Comparison of ENCODE assay signal across 10 cellular contexts in the genomic region with DNA sequence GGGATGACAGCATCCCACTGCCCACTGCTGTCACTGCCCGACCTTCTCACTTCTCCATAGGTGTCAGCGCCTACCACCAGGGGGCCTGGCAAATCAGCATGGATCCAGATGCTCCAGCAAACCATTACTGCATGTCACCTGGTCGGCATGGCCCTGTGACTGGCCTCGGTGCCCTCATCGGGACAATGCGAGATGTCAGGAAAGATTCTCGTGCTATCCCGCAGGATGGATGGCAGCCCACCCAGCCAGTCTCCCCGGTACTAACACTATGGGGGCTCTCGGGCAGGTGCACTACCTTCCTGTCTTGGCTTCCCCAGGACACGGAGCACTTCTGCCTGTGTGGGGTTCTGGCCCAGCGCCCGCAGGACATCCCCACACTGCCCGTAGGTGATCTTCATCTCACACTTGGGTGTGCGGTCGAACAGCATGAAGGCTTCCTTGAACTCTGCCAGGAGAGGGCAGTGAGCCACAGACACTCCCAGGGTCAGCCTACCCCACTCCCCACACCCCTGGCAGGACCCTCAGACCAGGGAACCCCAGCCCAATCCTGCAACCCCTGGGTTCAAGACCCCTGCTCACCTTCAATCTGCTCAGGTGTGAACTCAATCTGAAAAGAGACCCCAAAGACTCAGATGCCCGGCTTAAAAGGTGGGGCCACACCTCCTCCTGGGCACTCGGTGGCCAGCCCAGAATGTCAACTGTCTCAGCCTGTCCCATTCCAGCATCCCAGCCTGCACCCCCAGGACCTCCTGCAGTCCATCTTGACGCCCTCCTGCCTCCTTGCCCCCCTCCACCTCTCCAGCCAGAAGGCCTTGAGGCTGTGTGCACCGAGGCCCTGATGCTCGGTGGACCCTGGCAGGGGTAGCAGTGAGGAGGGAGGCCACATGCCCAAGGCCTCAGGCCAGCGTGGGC. TPM values are rescaled to one million over a fixed set of nuclear protein-coding genes. Genes with fewer than 3 reads are reported as not detected.
DNase-seq lines count a peak whose midpoint lies in the region; ATAC-seq and TF ChIP-seq lines count a peak whose summit lies in the region.
"Had no signal": no experiment of that assay in that cellular context is flagged by ENCODE, and none has a peak within 500 bp of the region (broad histone marks: within the 10 kb centered on the region; RNA-seq: fewer than 3 reads in every experiment).

No MANE protein-coding gene starts in this region.

- peak; percentile 70 for DNase-seq in activated CD4-positive, alpha-beta T cell treated with anti-CD3 and anti-CD28 coated beads, Interleukin-2, amount 10 ng/mL, durations not matched to agents 24 days and 14 days
- DNase-seq in activated CD4-positive, alpha-beta T cell treated with anti-CD3 and anti-CD28 coated beads, Interleukin-2, amount 50 U/mL, for 4 hours: no peak
- peak; percentile 18 for DNase-seq in RPMI7951 (ENCODE audit: low read depth)
- DNase-seq in foreskin keratinocyte: no peak
- DNase-seq in stimulated activated naive B cell treated with anti-CD40 and anti-IgM and Interleukin-4, amounts not matched to agents 10 μg/mL and 1 μg/mL and 100 μg/mL, for 72 hours: no peak
- DNase-seq in H4 (ENCODE audit: low spot score): no peak
- no peak for DNase-seq in MV-4-11 (lab: John Stamatoyannopoulos, UW)
- DNase-seq: SW 1271 had no signal

- intact Hi-C loops in activated CD4-positive, alpha-beta T cell treated with anti-CD3 and anti-CD28 coated beads, Interleukin-2, amount 10 ng/mL, durations not matched to agents 24 days and 14 days (cut with micrococcal nuclease): no loop called here

- H3K4me1 Mint-ChIP-seq in activated CD4-positive, alpha-beta T cell treated with anti-CD3 and anti-CD28 coated beads, Interleukin-2, amount 10 ng/mL, durations not matched to agents 24 days and 14 days: no peaks in the 10 kb centered on the region
- no peaks in the 10 kb centered on the region for H3K4me1 Mint-ChIP-seq in stimulated activated naive B cell treated with anti-CD40 and anti-IgM and Interleukin-4, amounts not matched to agents 10 μg/mL and 1 μg/mL and 100 μg/mL, for 72 hours

- H3K4me1 ChIP-seq in foreskin keratinocyte: no peaks in the 10 kb centered on the region

- H3K27me3 Mint-ChIP-seq in activated CD4-positive, alpha-beta T cell treated with anti-CD3 and anti-CD28 coated beads, Interleukin-2, amount 10 ng/mL, durations not matched to agents 24 days and 14 days: peaks cover 5% of the 10 kb centered on the region
- H3K27me3 Mint-ChIP-seq in stimulated activated naive B cell treated with anti-CD40 and anti-IgM and Interleukin-4, amounts not matched to agents 10 μg/mL and 1 μg/mL and 100 μg/mL, for 72 hours: peaks cover 17 to 19% of the 10 kb centered on the region in 2 donors

- H3K27ac Mint-ChIP-seq in activated CD4-positive, alpha-beta T cell treated with anti-CD3 and anti-CD28 coated beads, Interleukin-2, amount 10 ng/mL, durations not matched to agents 24 days and 14 days: no peak overlapping the region
- no peak overlapping the region for H3K27ac Mint-ChIP-seq in stimulated activated naive B cell treated with anti-CD40 and anti-IgM and Interleukin-4, amounts not matched to agents 10 μg/mL and 1 μg/mL and 100 μg/mL, for 72 hours

- no peaks in the 10 kb centered on the region for H3K9me3 Mint-ChIP-seq in activated CD4-positive, alpha-beta T cell treated with anti-CD3 and anti-CD28 coated beads, Interleukin-2, amount 10 ng/mL, durations not matched to agents 24 days and 14 days
- H3K9me3 Mint-ChIP-seq in stimulated activated naive B cell treated with anti-CD40 and anti-IgM and Interleukin-4, amounts not matched to agents 10 μg/mL and 1 μg/mL and 100 μg/mL, for 72 hours: no peaks in the 10 kb centered on the region

- no peak overlapping the region for H3K4me3 Mint-ChIP-seq in activated CD4-positive, alpha-beta T cell treated with anti-CD3 and anti-CD28 coated beads, Interleukin-2, amount 10 ng/mL, durations not matched to agents 24 days and 14 days
- no peak overlapping the region for H3K4me3 Mint-ChIP-seq in stimulated activated naive B cell treated with anti-CD40 and anti-IgM and Interleukin-4, amounts not matched to agents 10 μg/mL and 1 μg/mL and 100 μg/mL, for 72 hours

- H3K27ac ChIP-seq in foreskin keratinocyte: no peak overlapping the region

- no peaks in the 10 kb centered on the region for H3K27me3 ChIP-seq in foreskin keratinocyte

- ATAC-seq in foreskin keratinocyte: no peak
- ATAC-seq in stimulated activated naive B cell treated with anti-CD40 and anti-IgM and Interleukin-4, amounts not matched to agents 10 μg/mL and 1 μg/mL and 100 μg/mL, for 72 hours (replicated peaks): peak; percentile 60 to 68
- no peak for ATAC-seq in HG02852 (IDR thresholded peaks at IDR 0.05; ENCODE audit: unreplicated experiment)

- TF ChIP-seq CTCF in foreskin keratinocyte (conservative IDR thresholded peaks at IDR 0.05): peak; percentile 57

- H3K36me3 Mint-ChIP-seq in activated CD4-positive, alpha-beta T cell treated with anti-CD3 and anti-CD28 coated beads, Interleukin-2, amount 10 ng/mL, durations not matched to agents 24 days and 14 days (ENCODE audit: low read depth): no peaks in the 10 kb centered on the region
- H3K36me3 Mint-ChIP-seq in stimulated activated naive B cell treated with anti-CD40 and anti-IgM and Interleukin-4, amounts not matched to agents 10 μg/mL and 1 μg/mL and 100 μg/mL, for 72 hours: no peaks in the 10 kb centered on the region

RNA-seq across cellular contexts. Expression of a gene that starts 2.6 kb away (rescaled TPM):
- not detected in 2 replicates for total RNA-seq in activated CD4-positive, alpha-beta T cell treated with anti-CD3 and anti-CD28 coated beads, Interleukin-2, amount 10 ng/mL, durations not matched to agents 24 days and 14 days
- total RNA-seq in RPMI7951 (2014; rRNA removed; shearing (Covaris generic)): not detected in 2 replicates
- total RNA-seq in foreskin keratinocyte: not detected in 2 replicates
- not detected in 2 replicates for polyA plus RNA-seq in foreskin keratinocyte
- total RNA-seq in H4 (2014; rRNA removed; shearing (Covaris generic)): not detected in 2 replicates
- total RNA-seq: glomerular endothelial cell had no signal

RNA-seq across cellular contexts. Expression of a gene that starts 16.9 kb away (rescaled TPM):
- not detected in 2 replicates for total RNA-seq in activated CD4-positive, alpha-beta T cell treated with anti-CD3 and anti-CD28 coated beads, Interleukin-2, amount 10 ng/mL, durations not matched to agents 24 days and 14 days
- not detected in 2 replicates for total RNA-seq in RPMI7951 (2014; rRNA removed; shearing (Covaris generic))
- total RNA-seq in foreskin keratinocyte: not detected in 2 replicates
- not detected in 2 replicates for polyA plus RNA-seq in foreskin keratinocyte
- 0.43 TPM in 1 of 2 replicates, not detected in the other for total RNA-seq in H4 (2014; rRNA removed; shearing (Covaris generic))
- total RNA-seq: glomerular endothelial cell had no signal

Comparison
In these comparisons a context has a peak if more than half of its experiments do, and no peak if none do; other contexts are left out.
1. DNase-seq: peak in activated CD4-positive, alpha-beta T cell treated with anti-CD3 and anti-CD28 coated beads, Interleukin-2, amount 10 ng/mL, durations not matched to agents 24 days and 14 days (single experiment) and RPMI7951 (single experiment); none in activated CD4-positive, alpha-beta T cell treated with anti-CD3 and anti-CD28 coated beads, Interleukin-2, amount 50 U/mL, for 4 hours (0 of 2), foreskin keratinocyte (0 of 2), stimulated activated naive B cell treated with anti-CD40 and anti-IgM and Interleukin-4, amounts not matched to agents 10 μg/mL and 1 μg/mL and 100 μg/mL, for 72 hours (single experiment), H4 (single experiment) and MV-4-11 (single experiment).
2. ATAC-seq: peak in stimulated activated naive B cell treated with anti-CD40 and anti-IgM and Interleukin-4, amounts not matched to agents 10 μg/mL and 1 μg/mL and 100 μg/mL, for 72 hours (2 of 2); none in foreskin keratinocyte (single experiment) and HG02852 (single experiment).